ENCODE assay signal across 8 cellular contexts in the genomic region with DNA sequence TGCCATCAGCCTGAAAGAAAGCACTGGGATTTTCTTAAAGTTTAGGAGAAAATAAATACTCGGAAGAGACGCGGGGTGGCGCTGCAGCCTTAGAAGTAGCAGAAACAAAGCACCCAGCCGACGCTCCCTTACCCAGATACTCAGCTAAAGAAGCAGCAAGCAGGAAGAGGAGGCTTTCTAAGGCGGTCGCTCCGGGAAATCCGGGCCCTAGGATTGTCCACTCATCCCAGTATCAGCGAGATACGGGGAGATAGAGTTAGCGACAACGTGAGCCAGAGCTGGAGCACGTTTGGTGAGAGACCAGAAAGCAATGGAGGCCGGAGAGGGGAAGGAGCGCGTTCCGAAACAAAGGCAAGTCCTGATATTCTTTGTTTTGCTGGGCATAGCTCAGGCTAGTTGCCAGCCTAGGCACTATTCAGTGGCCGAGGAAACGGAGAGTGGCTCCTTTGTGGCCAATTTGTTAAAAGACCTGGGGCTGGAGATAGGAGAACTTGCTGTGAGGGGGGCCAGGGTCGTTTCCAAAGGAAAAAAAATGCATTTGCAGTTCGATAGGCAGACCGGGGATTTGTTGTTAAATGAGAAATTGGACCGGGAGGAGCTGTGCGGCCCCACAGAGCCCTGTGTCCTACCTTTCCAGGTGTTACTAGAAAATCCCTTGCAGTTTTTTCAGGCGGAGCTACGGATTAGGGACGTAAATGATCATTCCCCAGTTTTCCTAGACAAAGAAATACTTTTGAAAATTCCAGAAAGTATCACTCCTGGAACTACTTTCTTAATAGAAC. TPM values are rescaled to one million over a fixed set of nuclear protein-coding genes. Genes with fewer than 3 reads are reported as not detected.
DNase-seq lines count a peak whose midpoint lies in the region; ATAC-seq and TF ChIP-seq lines count a peak whose summit lies in the region.

Gene PCDHB2 (plus strand): TSS at position 135 of the 782 bp plus-strand sequence. CDS start 176 bp downstream, at position 311.

- no peaks in the 10 kb centered on the region for H3K4me1 ChIP-seq in hepatocyte (ENCODE audit: insufficient read depth)

- H3K27me3 Mint-ChIP-seq in effector memory CD8-positive, alpha-beta T cell = peaks cover 24 to 42% of the 10 kb centered on the region in 2 donors

- peak within 1 kb of the TSS; percentile 82 for H3K27ac ChIP-seq in WERI-Rb-1
- peak within 1 kb of the TSS; percentile 93 for H3K27ac ChIP-seq in hepatocyte
- H3K27ac ChIP-seq in skin epidermis = peak within 1 kb of the TSS in 1 of 21 experiments; percentile 78

- ATAC-seq in effector memory CD8-positive, alpha-beta T cell (replicated peaks) = no peak
- ATAC-seq in GM21360 (IDR thresholded peaks at IDR 0.05; ENCODE audit: unreplicated experiment) (no peak), GM18867 (IDR thresholded peaks at IDR 0.05; ENCODE audit: unreplicated experiment) (no peak)

- no peak within 1 kb of the TSS for H3K4me3 Mint-ChIP-seq in effector memory CD8-positive, alpha-beta T cell

- H3K9me2 ChIP-seq in hepatocyte (replicated peaks; ENCODE audit: insufficient read depth) = no peaks in the 10 kb centered on the region

- H2AFZ ChIP-seq in hepatocyte = peak within 1 kb of the TSS; percentile 72

- H3K36me3 ChIP-seq in WERI-Rb-1 = peaks cover 11% of the 10 kb centered on the region
- peaks cover 7% of the 10 kb centered on the region for H3K36me3 ChIP-seq in hepatocyte (replicated peaks; ENCODE audit: insufficient read depth, low read depth)

- 4% methylated on average over 29 of the region's 29 CpGs for WGBS in hepatocyte (ENCODE audit: low lambda C conversion rate, missing lambda C conversion rate)

- H3K27me3 ChIP-seq in WERI-Rb-1 (ENCODE audit: insufficient read depth, low read depth, severe bottlenecking) (no peaks in the 10 kb centered on the region), hepatocyte (no peaks in the 10 kb centered on the region)

- H3K27ac Mint-ChIP-seq in effector memory CD8-positive, alpha-beta T cell = no peak within 1 kb of the TSS

- peak; percentile 55 for DNase-seq in COR-L47 (lab: John Stamatoyannopoulos, UW)
- DNase-seq in NCI-H1436 (lab: John Stamatoyannopoulos, UW) = peak; percentile 59
- peak; percentile 83 for DNase-seq in WERI-Rb-1
- DNase-seq in hepatocyte (ENCODE audit: low spot score) = peak; percentile 93
- no peak for DNase-seq in effector memory CD8-positive, alpha-beta T cell

- peak within 1 kb of the TSS; percentile 74 for H3K4me3 ChIP-seq in WERI-Rb-1 (ENCODE audit: low read depth, low read length)
- H3K4me3 ChIP-seq in hepatocyte = peak within 1 kb of the TSS; percentile 62
- H3K4me3 ChIP-seq in skin epidermis = peak within 1 kb of the TSS in 4 of 7 experiments; percentile 6 to 38 (median 22)

- peaks cover 27% of the 10 kb centered on the region for H3K79me2 ChIP-seq in hepatocyte

- H3K4me1 Mint-ChIP-seq in effector memory CD8-positive, alpha-beta T cell (ENCODE audit: low read depth in 2 of 2) = no peaks in the 10 kb centered on the region

- peaks cover 3% of the 10 kb centered on the region for H3K36me3 Mint-ChIP-seq in effector memory CD8-positive, alpha-beta T cell (ENCODE audit: insufficient read depth)

- H3K9me3 Mint-ChIP-seq in effector memory CD8-positive, alpha-beta T cell = peaks cover 3 to 7% of the 10 kb centered on the region in 2 donors

- TF ChIP-seq CTCF in WERI-Rb-1 (IDR thresholded peaks at IDR 0.05; ENCODE audit: low read depth, low read length) (peak; percentile 65; the same call in 1 of the 2 replicates), hepatocyte (IDR thresholded peaks at IDR 0.05; ENCODE audit: poor library complexity) (peak; percentile 80)

- peaks cover 7% of the 10 kb centered on the region for H3K9me3 ChIP-seq in WERI-Rb-1 (ENCODE audit: severe bottlenecking)
- peaks cover 25% of the 10 kb centered on the region for H3K9me3 ChIP-seq in hepatocyte (ENCODE audit: low read depth)

- H4K20me1 ChIP-seq in hepatocyte (ENCODE audit: insufficient read depth, poor library complexity, severe bottlenecking) = no peaks in the 10 kb centered on the region

- H3K4me2 ChIP-seq in hepatocyte = peak within 1 kb of the TSS; percentile 72

RNA-seq across cellular contexts. Expression of gene PCDHB2, which starts in this region (rescaled TPM):
- total RNA-seq in hepatocyte = 23.0 and 27.7 TPM in 2 replicates
- polyA plus RNA-seq in hepatocyte = 27.3 and 29.4 TPM in 2 replicates

Comparison
In these comparisons a context has a peak if more than half of its experiments do, and no peak if none do; other contexts are left out.
1. DNase-seq: peak in COR-L47 (single experiment), NCI-H1436 (single experiment), WERI-Rb-1 (single experiment) and hepatocyte (single experiment); none in effector memory CD8-positive, alpha-beta T cell (0 of 3).
2. H3K4me3 ChIP-seq: peak in every context shown above with its lines; median percentile 74 in WERI-Rb-1; 62 in hepatocyte; 22 in skin epidermis.